18 cellular contexts compared by ENCODE assay signal in the genomic region with DNA sequence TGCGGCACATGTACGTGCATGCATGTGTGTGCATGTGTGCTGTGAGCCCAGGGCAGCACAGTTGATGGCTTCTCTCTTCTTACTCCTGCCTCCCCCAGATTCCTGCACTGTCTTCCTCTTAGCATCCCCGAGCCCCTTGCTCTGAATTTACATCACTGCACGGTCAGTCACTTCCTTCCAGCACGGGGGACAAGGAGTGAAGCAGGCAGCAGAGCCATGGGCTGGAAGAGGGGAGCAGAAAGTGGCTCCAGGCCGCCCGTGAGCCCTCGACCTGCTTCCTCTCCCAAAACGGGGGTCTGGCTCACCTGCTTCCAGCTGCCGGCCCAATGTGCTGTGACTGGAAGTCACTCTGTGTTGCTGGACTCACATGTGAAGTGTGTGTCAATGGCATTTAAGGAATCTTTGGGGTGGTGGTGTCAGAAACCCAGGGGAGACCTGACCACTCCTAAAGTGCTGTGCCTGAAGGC.
DNase-seq lines count a peak whose midpoint lies in the region; TF ChIP-seq lines count a peak whose summit lies in the region.
"Had no signal": no experiment of that assay in that cellular context is flagged by ENCODE, and none has a peak within 500 bp of the region (broad histone marks: within the 10 kb centered on the region; RNA-seq: fewer than 3 reads in every experiment).

No MANE protein-coding gene starts in this region.

- H3K4me3 ChIP-seq in BLaER1 (peak overlapping the region; percentile 45), HEK293 (ENCODE audit: low read depth, low read length) (no peak overlapping the region), breast epithelium (no peak overlapping the region)
- H3K4me3 ChIP-seq: pancreas had no signal

- H3K9me3 ChIP-seq in BLaER1 (no peaks in the 10 kb centered on the region), HEK293 (ENCODE audit: control insufficient read depth, insufficient read depth, low read depth, low read length) (no peaks in the 10 kb centered on the region), breast epithelium (no peaks in the 10 kb centered on the region)
- H3K9me3 ChIP-seq: pancreas had no signal

- H3K27me3 ChIP-seq in BLaER1: no peaks in the 10 kb centered on the region
- no peaks in the 10 kb centered on the region for H3K27me3 ChIP-seq in breast epithelium
- H3K27me3 ChIP-seq: brain microvascular endothelial cell, pancreas had no signal

- CTCF ChIA-PET in HEK293 (lab: Yijun Ruan, JAX): interaction anchor here (1.0 kb wide), 1 partner anchor 402 kb away, joined by 3 read pairs; the partner anchor contains the start of gene LDLRAD4

- peaks cover 9% of the 10 kb centered on the region for H3K36me3 Mint-ChIP-seq in endothelial cell (ENCODE audit: low read depth, unreplicated experiment)

- no peaks in the 10 kb centered on the region for H3K9me3 Mint-ChIP-seq in endothelial cell (ENCODE audit: unreplicated experiment)
- H3K9me3 Mint-ChIP-seq: naive thymus-derived CD4-positive, alpha-beta T cell had no signal

- peaks cover 57% of the 10 kb centered on the region for H3K36me3 ChIP-seq in BLaER1
- no peaks in the 10 kb centered on the region for H3K36me3 ChIP-seq in HEK293 (ENCODE audit: control insufficient read depth in 2 of 2, insufficient read depth in 1 of 2, low read length in 2 of 2)
- H3K36me3 ChIP-seq in breast epithelium: no peaks in the 10 kb centered on the region
- H3K36me3 ChIP-seq: brain microvascular endothelial cell, pancreas had no signal

- H3K4me3 Mint-ChIP-seq in endothelial cell (ENCODE audit: unreplicated experiment): peak overlapping the region; percentile 28
- H3K4me3 Mint-ChIP-seq: naive thymus-derived CD4-positive, alpha-beta T cell had no signal

- H3K27me3 Mint-ChIP-seq in endothelial cell (ENCODE audit: unreplicated experiment): peaks cover 14% of the 10 kb centered on the region
- H3K27me3 Mint-ChIP-seq: naive thymus-derived CD4-positive, alpha-beta T cell had no signal

- no peak for DNase-seq in endothelial cell (ENCODE audit: low spot score)
- peak; percentile 42 for DNase-seq in retina
- DNase-seq in breast epithelium (ENCODE audit: low spot score in 2 of 2): no peak
- DNase-seq in NCI-H2227 treated with DMSO at 0.1 percent for 48 hours (lab: John Stamatoyannopoulos, UW): no peak
- no peak for DNase-seq in T1000 (lab: John Stamatoyannopoulos, UW)
- DNase-seq in GM19240 (ENCODE audit: insufficient read length, low spot score): no peak
- DNase-seq: activated effector memory CD4-positive, alpha-beta T cell treated with Interleukin-2 at 50 U/mL for 16 hours; brain microvascular endothelial cell; cortex of kidney; DMS53; NCI-H1048; NCI-H187 treated with DMSO at 0.1 percent for 48 hours; NCI-H82; OCI-M1 had no signal

- H3K4me1 Mint-ChIP-seq in endothelial cell (ENCODE audit: unreplicated experiment): peaks cover 4% of the 10 kb centered on the region

- no peak for TF ChIP-seq CTCF in HEK293 (tag by site-specific recombination; IDR thresholded peaks at IDR 0.05)
- no peak for TF ChIP-seq CTCF in endothelial cell (IDR thresholded peaks at IDR 0.05; ENCODE audit: unreplicated experiment)
- TF ChIP-seq CTCF in breast epithelium (IDR thresholded peaks at IDR 0.05): no peak

- TF ChIP-seq POLR2A in breast epithelium (IDR thresholded peaks at IDR 0.05): no peak

- peak overlapping the region; percentile 97 for H3K4me2 ChIP-seq in BLaER1

- H4K20me1 ChIP-seq in BLaER1: peaks cover 99% of the 10 kb centered on the region

- intact Hi-C loops in breast epithelium (cut with DNase I; ENCODE audit: low total_unique reads): no loop called here

- peaks cover 100% of the 10 kb centered on the region for H3K4me1 ChIP-seq in BLaER1
- no peaks in the 10 kb centered on the region for H3K4me1 ChIP-seq in HEK293 (ENCODE audit: control insufficient read depth, insufficient read depth, low read length)
- H3K4me1 ChIP-seq in breast epithelium: no peaks in the 10 kb centered on the region
- H3K4me1 ChIP-seq: pancreas had no signal

- H3K27ac Mint-ChIP-seq in endothelial cell (ENCODE audit: unreplicated experiment): peak overlapping the region; percentile 21

- peak overlapping the region; percentile 85 for H3K27ac ChIP-seq in BLaER1
- H3K27ac ChIP-seq in HEK293 (ENCODE audit: extremely low read depth, low read depth, low read length): 0 out of 2 replicates have a peak overlapping the region, but pooled peaks have one; percentile 9
- H3K27ac ChIP-seq in breast epithelium: no peak overlapping the region
- H3K27ac ChIP-seq: brain microvascular endothelial cell, pancreas had no signal

- POLR2A ChIA-PET in HEK293 (lab: Yijun Ruan, JAX): no interaction called here

- H3K9ac ChIP-seq in BLaER1: peak overlapping the region; percentile 69

TF ChIP-seq in HEK293, 187 proteins besides CTCF, POLR2A, EP300 and RAD21 (continues in another document):
- TF ChIP-seq ZEB2 (tag by site-specific recombination; IDR thresholded peaks at IDR 0.05): no peak
- TF ChIP-seq GLI2 (tag by site-specific recombination; IDR thresholded peaks at IDR 0.05; ENCODE audit: borderline replicate concordance, low read depth): no peak
- TF ChIP-seq, protein P1, sequence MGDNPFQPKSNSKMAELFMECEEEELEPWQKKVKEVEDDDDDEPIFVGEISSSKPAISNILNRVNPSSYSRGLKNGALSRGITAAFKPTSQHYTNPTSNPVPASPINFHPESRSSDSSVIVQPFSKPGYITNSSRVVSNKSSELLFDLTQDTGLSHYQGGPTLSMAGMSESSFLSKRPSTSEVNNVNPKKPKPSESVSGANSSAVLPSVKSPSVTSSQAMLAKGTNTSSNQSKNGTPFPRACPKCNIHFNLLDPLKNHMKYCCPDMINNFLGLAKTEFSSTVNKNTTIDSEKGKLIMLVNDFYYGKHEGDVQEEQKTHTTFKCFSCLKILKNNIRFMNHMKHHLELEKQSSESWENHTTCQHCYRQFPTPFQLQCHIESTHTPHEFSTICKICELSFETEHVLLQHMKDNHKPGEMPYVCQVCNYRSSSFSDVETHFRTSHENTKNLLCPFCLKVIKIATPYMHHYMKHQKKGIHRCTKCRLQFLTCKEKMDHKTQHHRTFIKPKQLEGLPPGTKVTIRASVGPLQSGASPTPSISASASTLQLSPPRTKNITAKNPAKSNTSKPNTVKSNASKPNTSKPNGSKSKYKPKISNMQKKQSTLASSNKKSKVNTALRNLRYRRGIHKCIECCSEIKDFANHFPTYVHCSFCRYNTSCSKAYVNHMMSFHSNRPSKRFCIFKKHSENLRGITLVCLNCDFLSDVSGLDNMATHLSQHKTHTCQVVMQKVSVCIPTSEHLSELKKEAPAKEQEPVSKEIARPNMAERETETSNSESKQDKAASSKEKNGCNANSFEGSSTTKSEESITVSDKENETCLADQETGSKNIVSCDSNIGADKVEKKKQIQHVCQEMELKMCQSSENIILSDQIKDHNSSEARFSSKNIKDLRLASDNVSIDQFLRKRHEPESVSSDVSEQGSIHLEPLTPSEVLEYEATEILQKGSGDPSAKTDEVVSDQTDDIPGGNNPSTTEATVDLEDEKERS (tag by site-specific recombination; IDR thresholded peaks at IDR 0.05): no peak
- no peak for TF ChIP-seq ZNF169 (tag by site-specific recombination; IDR thresholded peaks at IDR 0.05)
- no peak for TF ChIP-seq FEZF1 (tag by site-specific recombination; IDR thresholded peaks at IDR 0.05)
- no peak for TF ChIP-seq ZNF692 (tag by site-specific recombination; IDR thresholded peaks at IDR 0.05)
- TF ChIP-seq, protein P2, sequence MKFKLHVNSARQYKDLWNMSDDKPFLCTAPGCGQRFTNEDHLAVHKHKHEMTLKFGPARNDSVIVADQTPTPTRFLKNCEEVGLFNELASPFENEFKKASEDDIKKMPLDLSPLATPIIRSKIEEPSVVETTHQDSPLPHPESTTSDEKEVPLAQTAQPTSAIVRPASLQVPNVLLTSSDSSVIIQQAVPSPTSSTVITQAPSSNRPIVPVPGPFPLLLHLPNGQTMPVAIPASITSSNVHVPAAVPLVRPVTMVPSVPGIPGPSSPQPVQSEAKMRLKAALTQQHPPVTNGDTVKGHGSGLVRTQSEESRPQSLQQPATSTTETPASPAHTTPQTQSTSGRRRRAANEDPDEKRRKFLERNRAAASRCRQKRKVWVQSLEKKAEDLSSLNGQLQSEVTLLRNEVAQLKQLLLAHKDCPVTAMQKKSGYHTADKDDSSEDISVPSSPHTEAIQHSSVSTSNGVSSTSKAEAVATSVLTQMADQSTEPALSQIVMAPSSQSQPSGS (tag by site-specific recombination; IDR thresholded peaks at IDR 0.05; ENCODE audit: low read depth): no peak
- TF ChIP-seq ZNF302 (tag by site-specific recombination; IDR thresholded peaks at IDR 0.05; ENCODE audit: low read depth): no peak
- no peak for TF ChIP-seq ZNF26 (tag by site-specific recombination; IDR thresholded peaks at IDR 0.05)
- TF ChIP-seq ZNF792 (tag by site-specific recombination; IDR thresholded peaks at IDR 0.05): no peak
- TF ChIP-seq ZNF335 (tag by site-specific recombination; conservative IDR thresholded peaks at IDR 0.05): no peak
- no peak for TF ChIP-seq ZNF146 (tag by site-specific recombination; IDR thresholded peaks at IDR 0.05)
- TF ChIP-seq ZNF112 (tag by site-specific recombination; IDR thresholded peaks at IDR 0.05): no peak
- TF ChIP-seq KLF10 (tag by site-specific recombination; IDR thresholded peaks at IDR 0.05): no peak
- TF ChIP-seq ZNF585B (tag by site-specific recombination; IDR thresholded peaks at IDR 0.05): no peak

Comparison
In these comparisons a context has a peak if more than half of its experiments do, and no peak if none do; other contexts are left out.
1. H3K27ac ChIP-seq: peak in BLaER1 (single experiment) and HEK293 (single experiment); none in breast epithelium (0 of 2).